1 cellular context compared by ENCODE assay signal in the genomic region with DNA sequence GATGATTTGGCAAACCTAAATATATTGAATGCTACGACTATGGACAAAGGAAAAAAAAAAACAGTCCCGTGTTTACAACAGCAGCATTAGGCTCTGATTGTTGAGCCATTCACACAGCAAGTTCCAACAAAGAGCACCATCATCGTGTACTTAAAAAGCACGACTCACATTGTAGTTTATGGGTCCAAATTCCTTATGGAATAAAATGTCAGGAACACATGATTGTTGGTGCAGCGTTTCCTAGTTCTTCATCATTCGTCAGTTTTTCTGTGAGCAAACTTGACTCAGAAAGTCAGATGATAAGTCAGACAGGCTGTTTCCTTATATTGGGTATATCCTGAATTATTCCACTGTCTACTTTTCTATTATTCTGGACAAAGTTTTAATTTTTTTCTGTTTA.
TF ChIP-seq lines count a peak whose summit lies in the region.

No MANE protein-coding gene starts in this region.

TF ChIP-seq in IMR-90, 13 proteins besides CTCF, POLR2A, EP300 and RAD21 (continued from another document):
- TF ChIP-seq RCOR1 (IDR thresholded peaks at IDR 0.05; ENCODE audit: insufficient replicate concordance, low read length) = no peak
- TF ChIP-seq SMC3 (IDR thresholded peaks at IDR 0.05; ENCODE audit: low read depth, low read length) = no peak
- TF ChIP-seq, protein P1, sequence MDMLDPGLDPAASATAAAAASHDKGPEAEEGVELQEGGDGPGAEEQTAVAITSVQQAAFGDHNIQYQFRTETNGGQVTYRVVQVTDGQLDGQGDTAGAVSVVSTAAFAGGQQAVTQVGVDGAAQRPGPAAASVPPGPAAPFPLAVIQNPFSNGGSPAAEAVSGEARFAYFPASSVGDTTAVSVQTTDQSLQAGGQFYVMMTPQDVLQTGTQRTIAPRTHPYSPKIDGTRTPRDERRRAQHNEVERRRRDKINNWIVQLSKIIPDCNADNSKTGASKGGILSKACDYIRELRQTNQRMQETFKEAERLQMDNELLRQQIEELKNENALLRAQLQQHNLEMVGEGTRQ (IDR thresholded peaks at IDR 0.05; ENCODE audit: low read depth, low read length) = no peak
- TF ChIP-seq MAFK (IDR thresholded peaks at IDR 0.05; ENCODE audit: low read depth, low read length) = no peak
- no peak for TF ChIP-seq CEBPB (IDR thresholded peaks at IDR 0.05; ENCODE audit: low read depth, low read length)
- no peak for TF ChIP-seq NFE2L2 (IDR thresholded peaks at IDR 0.05; ENCODE audit: low read depth, low read length)
- no peak for TF ChIP-seq CHD1 (IDR thresholded peaks at IDR 0.05; ENCODE audit: low read depth, low read length)
- no peak for TF ChIP-seq BHLHE40 (IDR thresholded peaks at IDR 0.05; ENCODE audit: low read depth, low read length)
TF ChIP-seq in IMR-90: peak in this region for 0.
